15 cellular contexts compared by ENCODE assay signal in the genomic region with DNA sequence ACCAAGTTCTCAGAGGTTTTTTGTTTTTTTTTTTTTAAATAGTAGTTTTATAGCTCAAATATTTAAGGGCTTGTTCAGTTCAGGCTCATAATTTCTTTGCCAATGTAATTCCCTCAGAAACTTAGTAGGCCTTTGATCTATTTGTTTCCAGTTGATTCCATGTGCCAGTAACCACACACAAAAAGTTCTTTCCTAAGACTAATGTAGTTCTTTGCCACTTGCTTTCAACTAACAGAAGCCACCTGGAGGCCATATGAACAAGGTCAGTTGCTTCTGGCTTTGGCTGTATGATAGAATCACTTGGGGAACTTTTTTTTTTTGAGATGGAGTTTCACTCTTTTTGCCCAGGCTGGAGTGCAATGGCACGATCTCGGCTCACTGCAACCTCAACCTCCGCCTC.
DNase-seq lines count a peak whose midpoint lies in the region; ATAC-seq and TF ChIP-seq lines count a peak whose summit lies in the region.
"Had no signal": no experiment of that assay in that cellular context is flagged by ENCODE, and none has a peak within 500 bp of the region (broad histone marks: within the 10 kb centered on the region; RNA-seq: fewer than 3 reads in every experiment).

No MANE protein-coding gene starts in this region.

- H3K27me3 ChIP-seq in H9 (ENCODE audit: insufficient read depth, low read length) = no peaks in the 10 kb centered on the region
- H3K27me3 ChIP-seq in endodermal cell (ENCODE audit: control insufficient read depth, insufficient read depth, low read length, poor library complexity, severe bottlenecking) = no peaks in the 10 kb centered on the region
- H3K27me3 ChIP-seq in upper lobe of right lung = no peaks in the 10 kb centered on the region
- H3K27me3 ChIP-seq: BE2C had no signal

- H3K27ac Mint-ChIP-seq in H9 (no peak overlapping the region), endodermal cell (no peak overlapping the region)

- no peak overlapping the region for H2BK15ac ChIP-seq in H9 (ENCODE audit: low read depth, low read length)

- no peak overlapping the region for H2BK120ac ChIP-seq in H9 (ENCODE audit: low read depth, low read length, poor library complexity, severe bottlenecking)

- no peaks in the 10 kb centered on the region for H3K79me1 ChIP-seq in H9 (ENCODE audit: insufficient read depth, low read depth, low read length, poor library complexity, severe bottlenecking)

- no peak overlapping the region for H2BK20ac ChIP-seq in H9 (ENCODE audit: low read depth, low read length, poor library complexity, severe bottlenecking)

- no peaks in the 10 kb centered on the region for H3K4me1 ChIP-seq in H9 (ENCODE audit: insufficient read depth, low read length)
- H3K4me1 ChIP-seq in endodermal cell (ENCODE audit: control insufficient read depth, insufficient read depth, low read length) = no peaks in the 10 kb centered on the region
- H3K4me1 ChIP-seq in upper lobe of right lung = no peaks in the 10 kb centered on the region
- H3K4me1 ChIP-seq: BE2C, Caco-2 had no signal

- H3K4me1 Mint-ChIP-seq in H9 = no peaks in the 10 kb centered on the region
- peaks cover 3% of the 10 kb centered on the region for H3K4me1 Mint-ChIP-seq in endodermal cell

- no peak overlapping the region for H3K4me3 ChIP-seq in endodermal cell (ENCODE audit: low read length)
- H3K4me3 ChIP-seq in upper lobe of right lung = no peak overlapping the region

- no peaks in the 10 kb centered on the region for H3K79me2 ChIP-seq in H9 (ENCODE audit: insufficient read depth, low read length)

- no peak overlapping the region for H3K56ac ChIP-seq in H9 (ENCODE audit: insufficient read length, low read depth, low read length)

- H4K20me1 ChIP-seq in H9 (ENCODE audit: control insufficient read depth, insufficient read depth, insufficient read length) = no peaks in the 10 kb centered on the region

- H3K27ac ChIP-seq in H9 (ENCODE audit: insufficient read length, low read depth, low read length) (no peak overlapping the region), endodermal cell (ENCODE audit: low read depth, low read length) (no peak overlapping the region), upper lobe of right lung (no peak overlapping the region)

- no peak overlapping the region for H3K23ac ChIP-seq in H9 (ENCODE audit: insufficient read length, low read depth, low read length)

- H3K4me3 Mint-ChIP-seq in H9 (no peak overlapping the region), endodermal cell (no peak overlapping the region)
- H3K4me3 Mint-ChIP-seq: CD4-positive, CD25-positive, alpha-beta regulatory T cell had no signal

- H3K36me3 Mint-ChIP-seq in H9 (ENCODE audit: insufficient read depth in 1 of 3, low read depth in 3 of 3) (peaks cover 7 to 14% (median 14%) of the 10 kb centered on the region in 3 experiments; a peak in 6 of 7 replicates), endodermal cell (ENCODE audit: low read depth) (peaks cover 22% of the 10 kb centered on the region)

- H4K8ac ChIP-seq in H9 (replicated peaks; ENCODE audit: insufficient read length, low read depth, low read length) = no peak overlapping the region

- no peak overlapping the region for H4K5ac ChIP-seq in H9 (ENCODE audit: insufficient read length, low read depth, low read length)

- H3K9me3 Mint-ChIP-seq in H9 (no peaks in the 10 kb centered on the region), endodermal cell (no peaks in the 10 kb centered on the region)
- H3K9me3 Mint-ChIP-seq: CD4-positive, CD25-positive, alpha-beta regulatory T cell had no signal

- H3K4ac ChIP-seq in H9 (ENCODE audit: low read depth, low read length) = no peak overlapping the region

- H3K14ac ChIP-seq in H9 (ENCODE audit: insufficient read depth, low read length) = no peak overlapping the region

- H3K36me3 ChIP-seq in endodermal cell (ENCODE audit: control insufficient read depth, insufficient read depth, low read length) = no peaks in the 10 kb centered on the region
- no peaks in the 10 kb centered on the region for H3K36me3 ChIP-seq in upper lobe of right lung
- H3K36me3 ChIP-seq: BE2C had no signal

- no peak overlapping the region for H3T11ph ChIP-seq in H9 (ENCODE audit: low read length)

- DNase-seq in AG08395 (ENCODE audit: low spot score) (peak; percentile 10), H9 (no peak), endodermal cell (no peak), fibroblast of peridontal ligament (ENCODE audit: extremely low read depth) (peak; percentile 53), upper lobe of right lung (no peak)
- DNase-seq: 8988T; BE2C; C1 segment of cervical spinal cord; Caco-2; CD4-positive, CD25-positive, alpha-beta regulatory T cell; GOT3; H7 had no signal

- H2BK12ac ChIP-seq in H9 (ENCODE audit: insufficient read length, low read depth, low read length) = no peak overlapping the region

- no peak overlapping the region for H4K91ac ChIP-seq in H9 (ENCODE audit: insufficient read length, low read depth, low read length)

- H2BK5ac ChIP-seq in H9 (ENCODE audit: insufficient read length, low read length) = no peak overlapping the region

- H3K4me2 ChIP-seq in H9 (ENCODE audit: insufficient read depth, insufficient read length, low read length) = no peak overlapping the region

- H2AFZ ChIP-seq in H9 (ENCODE audit: low read length) = no peak overlapping the region

- ATAC-seq in GM19324 (IDR thresholded peaks at IDR 0.05; ENCODE audit: low FRiP score, unreplicated experiment) = no peak
- no peak for ATAC-seq in upper lobe of right lung
- no peak for ATAC-seq in GM19397 (IDR thresholded peaks at IDR 0.05; ENCODE audit: unreplicated experiment)
- no peak for ATAC-seq in HG03025 (IDR thresholded peaks at IDR 0.05; ENCODE audit: low FRiP score, unreplicated experiment)

- H3K9ac ChIP-seq in H9 (ENCODE audit: extremely low read depth, insufficient read length, low read length) = no peak overlapping the region
- H3K9ac ChIP-seq in endodermal cell (ENCODE audit: extremely low read depth, low read length, poor library complexity, severe bottlenecking) = no peak overlapping the region

- TF ChIP-seq CTCF in H9 (conservative IDR thresholded peaks at IDR 0.05) = peak; percentile 20; the same call in 1 of the 3 replicates
- peak; percentile 40 for TF ChIP-seq CTCF in endodermal cell (conservative IDR thresholded peaks at IDR 0.05)
- TF ChIP-seq CTCF in upper lobe of right lung (IDR thresholded peaks at IDR 0.05) = no peak

- no peak overlapping the region for H3K18ac ChIP-seq in H9 (ENCODE audit: insufficient read length, low read depth, low read length)

- no peak overlapping the region for H2AK5ac ChIP-seq in H9 (ENCODE audit: insufficient read length, low read length)

- intact Hi-C loops in upper lobe of right lung (cut with DNase I) = no loop called here

- no peaks in the 10 kb centered on the region for H3K23me2 ChIP-seq in H9 (ENCODE audit: insufficient read length, low read depth, low read length, poor library complexity, severe bottlenecking)

- H3K27me3 Mint-ChIP-seq in H9 (ENCODE audit: low read depth) = no peaks in the 10 kb centered on the region
- H3K27me3 Mint-ChIP-seq in endodermal cell (ENCODE audit: insufficient read depth) = no peaks in the 10 kb centered on the region
- H3K27me3 Mint-ChIP-seq: CD4-positive, CD25-positive, alpha-beta regulatory T cell had no signal

- H3K9me3 ChIP-seq in H9 (ENCODE audit: control insufficient read depth, low read depth, low read length) (no peaks in the 10 kb centered on the region), endodermal cell (ENCODE audit: control insufficient read depth, low read length) (no peaks in the 10 kb centered on the region), upper lobe of right lung (no peaks in the 10 kb centered on the region)
- H3K9me3 ChIP-seq: BE2C, Caco-2 had no signal

- WGBS in H9 (ENCODE audit: extremely low coverage, insufficient read length, low lambda C conversion rate) = no CpG with 5 or more reads among the region's 3 CpGs
- WGBS in endodermal cell (ENCODE audit: insufficient coverage in 1 of 2, insufficient read length in 1 of 2), 2 experiments = 80 to 94% methylated on average over 2 to 3 of the region's 3 CpGs

Comparison
In these comparisons a context has a peak if more than half of its experiments do, and no peak if none do; other contexts are left out.
1. DNase-seq: peak in AG08395 (single experiment) and fibroblast of peridontal ligament (single experiment); none in H9 (single experiment), endodermal cell (single experiment) and upper lobe of right lung (single experiment).